In the genomic region with DNA sequence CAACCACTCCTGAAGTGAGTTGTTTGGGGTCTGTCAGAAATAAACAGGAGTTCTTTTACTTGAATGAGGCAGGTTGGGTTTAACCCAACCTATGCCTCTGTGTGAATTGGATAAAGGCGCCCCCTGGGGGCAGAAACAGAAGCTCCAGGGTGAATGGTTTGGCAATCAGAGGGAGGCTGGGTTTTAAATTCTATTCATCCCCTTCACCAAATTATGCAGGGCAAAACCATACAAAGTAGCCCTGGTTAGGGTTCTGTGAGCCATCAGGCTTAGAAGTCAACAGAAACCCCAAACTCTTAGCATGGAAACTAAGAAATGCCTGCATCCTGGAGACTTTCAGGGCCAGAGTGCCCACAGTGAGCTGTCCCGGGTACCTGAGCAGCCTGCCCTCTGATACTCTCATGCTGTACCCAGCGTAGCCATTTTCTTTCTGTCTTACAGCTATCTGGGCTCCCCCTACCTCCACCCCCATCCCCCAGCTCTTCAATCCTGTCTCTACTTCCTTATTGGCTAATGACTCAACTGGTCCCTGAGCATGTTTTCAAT, we compare ENCODE assay signal across 1 cellular context.
TF ChIP-seq lines count a peak whose summit lies in the region.

No MANE protein-coding gene starts in this region.

TF ChIP-seq in WTC11, 78 proteins besides CTCF, POLR2A, EP300 and RAD21 (continued from another document):
- TF ChIP-seq MLX (CRISPR knock-in tag; IDR thresholded peaks at IDR 0.05), result no peak
- TF ChIP-seq, protein P1, sequence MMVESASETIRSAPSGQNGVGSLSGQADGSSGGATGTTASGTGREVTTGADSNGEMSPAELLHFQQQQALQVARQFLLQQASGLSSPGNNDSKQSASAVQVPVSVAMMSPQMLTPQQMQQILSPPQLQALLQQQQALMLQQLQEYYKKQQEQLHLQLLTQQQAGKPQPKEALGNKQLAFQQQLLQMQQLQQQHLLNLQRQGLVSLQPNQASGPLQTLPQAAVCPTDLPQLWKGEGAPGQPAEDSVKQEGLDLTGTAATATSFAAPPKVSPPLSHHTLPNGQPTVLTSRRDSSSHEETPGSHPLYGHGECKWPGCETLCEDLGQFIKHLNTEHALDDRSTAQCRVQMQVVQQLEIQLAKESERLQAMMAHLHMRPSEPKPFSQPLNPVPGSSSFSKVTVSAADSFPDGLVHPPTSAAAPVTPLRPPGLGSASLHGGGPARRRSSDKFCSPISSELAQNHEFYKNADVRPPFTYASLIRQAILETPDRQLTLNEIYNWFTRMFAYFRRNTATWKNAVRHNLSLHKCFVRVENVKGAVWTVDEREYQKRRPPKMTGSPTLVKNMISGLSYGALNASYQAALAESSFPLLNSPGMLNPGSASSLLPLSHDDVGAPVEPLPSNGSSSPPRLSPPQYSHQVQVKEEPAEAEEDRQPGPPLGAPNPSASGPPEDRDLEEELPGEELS (CRISPR knock-in tag; IDR thresholded peaks at IDR 0.05), result no peak
- TF ChIP-seq, protein P2, sequence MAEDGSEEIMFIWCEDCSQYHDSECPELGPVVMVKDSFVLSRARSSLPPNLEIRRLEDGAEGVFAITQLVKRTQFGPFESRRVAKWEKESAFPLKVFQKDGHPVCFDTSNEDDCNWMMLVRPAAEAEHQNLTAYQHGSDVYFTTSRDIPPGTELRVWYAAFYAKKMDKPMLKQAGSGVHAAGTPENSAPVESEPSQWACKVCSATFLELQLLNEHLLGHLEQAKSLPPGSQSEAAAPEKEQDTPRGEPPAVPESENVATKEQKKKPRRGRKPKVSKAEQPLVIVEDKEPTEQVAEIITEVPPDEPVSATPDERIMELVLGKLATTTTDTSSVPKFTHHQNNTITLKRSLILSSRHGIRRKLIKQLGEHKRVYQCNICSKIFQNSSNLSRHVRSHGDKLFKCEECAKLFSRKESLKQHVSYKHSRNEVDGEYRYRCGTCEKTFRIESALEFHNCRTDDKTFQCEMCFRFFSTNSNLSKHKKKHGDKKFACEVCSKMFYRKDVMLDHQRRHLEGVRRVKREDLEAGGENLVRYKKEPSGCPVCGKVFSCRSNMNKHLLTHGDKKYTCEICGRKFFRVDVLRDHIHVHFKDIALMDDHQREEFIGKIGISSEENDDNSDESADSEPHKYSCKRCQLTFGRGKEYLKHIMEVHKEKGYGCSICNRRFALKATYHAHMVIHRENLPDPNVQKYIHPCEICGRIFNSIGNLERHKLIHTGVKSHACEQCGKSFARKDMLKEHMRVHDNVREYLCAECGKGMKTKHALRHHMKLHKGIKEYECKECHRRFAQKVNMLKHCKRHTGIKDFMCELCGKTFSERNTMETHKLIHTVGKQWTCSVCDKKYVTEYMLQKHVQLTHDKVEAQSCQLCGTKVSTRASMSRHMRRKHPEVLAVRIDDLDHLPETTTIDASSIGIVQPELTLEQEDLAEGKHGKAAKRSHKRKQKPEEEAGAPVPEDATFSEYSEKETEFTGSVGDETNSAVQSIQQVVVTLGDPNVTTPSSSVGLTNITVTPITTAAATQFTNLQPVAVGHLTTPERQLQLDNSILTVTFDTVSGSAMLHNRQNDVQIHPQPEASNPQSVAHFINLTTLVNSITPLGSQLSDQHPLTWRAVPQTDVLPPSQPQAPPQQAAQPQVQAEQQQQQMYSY (CRISPR knock-in tag; IDR thresholded peaks at IDR 0.05), result no peak
- TF ChIP-seq FOXJ3 (CRISPR knock-in tag; IDR thresholded peaks at IDR 0.05; ENCODE audit: borderline replicate concordance), result no peak
- TF ChIP-seq TCF7 (CRISPR knock-in tag; IDR thresholded peaks at IDR 0.05; ENCODE audit: low read depth), result no peak
